19 cellular contexts compared by ENCODE assay signal in genomic region chr6:1182722-1183521, GRCh38.
DNase-seq lines count a peak whose midpoint lies in the region; ATAC-seq and TF ChIP-seq lines count a peak whose summit lies in the region.
"Had no signal": no experiment of that assay in that cellular context is flagged by ENCODE, and none has a peak within 500 bp of the region (broad histone marks: within the 10 kb centered on the region; RNA-seq: fewer than 3 reads in every experiment).

No MANE protein-coding gene starts in this region.

- H3K4me1 ChIP-seq in lower lobe of right lung (no peaks in the 10 kb centered on the region), PC-9 (replicated peaks; ENCODE audit: insufficient read depth) (0 out of 2 replicates have a peak, but pooled peaks cover 4% of the 10 kb centered on the region)

- peak overlapping the region; percentile 66 for H3K27ac Mint-ChIP-seq in type B pancreatic cell
- H3K27ac Mint-ChIP-seq in stimulated activated naive CD8-positive, alpha-beta T cell treated with anti-CD3 and anti-CD28 coated beads, Interleukin-15, amount 100 ng/mL, for 72 hours: no peak overlapping the region
- H3K27ac Mint-ChIP-seq: B cell; CD4-positive, CD25-positive, alpha-beta regulatory T cell; HFFc6 had no signal

- H3K36me3 ChIP-seq in lower lobe of right lung: no peaks in the 10 kb centered on the region
- H3K36me3 ChIP-seq in PC-9 (ENCODE audit: low read depth): no peaks in the 10 kb centered on the region
- H3K36me3 ChIP-seq: MG63 had no signal

- H2AFZ ChIP-seq in PC-9: no peak overlapping the region

- H3K4me2 ChIP-seq in PC-9: no peak overlapping the region

- POLR2A ChIA-PET in PC-9 (lab: Charles Lee; ENCODE audit: unreplicated experiment): interaction anchor here (0.7 kb wide), 1 partner anchor 44 kb away, joined by 5 read pairs; no protein-coding TSS in a partner anchor

- H3K4me3 Mint-ChIP-seq in type B pancreatic cell: no peak overlapping the region
- H3K4me3 Mint-ChIP-seq in stimulated activated naive CD8-positive, alpha-beta T cell treated with anti-CD3 and anti-CD28 coated beads, Interleukin-15, amount 100 ng/mL, for 72 hours: no peak overlapping the region
- H3K4me3 Mint-ChIP-seq: B cell; CD4-positive, CD25-positive, alpha-beta regulatory T cell; HFFc6 had no signal

- CTCF ChIA-PET in PC-9 (lab: Charles Lee): no interaction called here

- H3K27me3 Mint-ChIP-seq in type B pancreatic cell: peaks cover 4% of the 10 kb centered on the region
- H3K27me3 Mint-ChIP-seq in stimulated activated naive CD8-positive, alpha-beta T cell treated with anti-CD3 and anti-CD28 coated beads, Interleukin-15, amount 100 ng/mL, for 72 hours: no peaks in the 10 kb centered on the region
- H3K27me3 Mint-ChIP-seq: B cell had no signal

- H3K4me1 Mint-ChIP-seq in type B pancreatic cell (ENCODE audit: unreplicated experiment): no peaks in the 10 kb centered on the region
- no peaks in the 10 kb centered on the region for H3K4me1 Mint-ChIP-seq in stimulated activated naive CD8-positive, alpha-beta T cell treated with anti-CD3 and anti-CD28 coated beads, Interleukin-15, amount 100 ng/mL, for 72 hours
- H3K4me1 Mint-ChIP-seq: B cell; CD4-positive, CD25-positive, alpha-beta regulatory T cell had no signal

- H3K9me3 ChIP-seq in lower lobe of right lung (no peaks in the 10 kb centered on the region), PC-9 (ENCODE audit: insufficient read depth, low read depth) (no peaks in the 10 kb centered on the region)
- H3K9me3 ChIP-seq: MG63 had no signal

- H3F3A ChIP-seq in PC-9 (ENCODE audit: insufficient read depth, low read depth): no peaks in the 10 kb centered on the region

- no peaks in the 10 kb centered on the region for H3K9me3 Mint-ChIP-seq in type B pancreatic cell
- H3K9me3 Mint-ChIP-seq in stimulated activated naive CD8-positive, alpha-beta T cell treated with anti-CD3 and anti-CD28 coated beads, Interleukin-15, amount 100 ng/mL, for 72 hours: no peaks in the 10 kb centered on the region
- H3K9me3 Mint-ChIP-seq: CD4-positive, CD25-positive, alpha-beta regulatory T cell; HFFc6 had no signal

- no peaks in the 10 kb centered on the region for H3K36me3 Mint-ChIP-seq in type B pancreatic cell
- H3K36me3 Mint-ChIP-seq: CD4-positive, CD25-positive, alpha-beta regulatory T cell had no signal

- no peaks in the 10 kb centered on the region for H4K20me1 ChIP-seq in PC-9 (ENCODE audit: insufficient read depth)

- peak; percentile 28 for DNase-seq in NCI-H226
- DNase-seq in lower lobe of right lung: no peak
- no peak for DNase-seq in type B pancreatic cell (ENCODE audit: extremely low spot score, unreplicated experiment)
- no peak for DNase-seq in stimulated activated naive CD8-positive, alpha-beta T cell treated with anti-CD3 and anti-CD28 coated beads, Interleukin-15, amount 100 ng/mL, for 72 hours
- DNase-seq in PC-9: no peak
- no peak for DNase-seq in activated effector memory CD4-positive, alpha-beta T cell treated with Interleukin-2 at 50 U/mL for 16 hours
- DNase-seq: ACHN; CD4-positive, CD25-positive, alpha-beta regulatory T cell; DMS79 treated with DMSO at 0.1 percent for 48 hours; HFFc6; Karpas-422; MG63; NCI-H1092; NCI-H146; NCI-H2081; NCI-H510A had no signal

- no peak overlapping the region for H3K4me3 ChIP-seq in lower lobe of right lung
- H3K4me3 ChIP-seq in PC-9: no peak overlapping the region
- H3K4me3 ChIP-seq: MG63 had no signal

- intact Hi-C loops in lower lobe of right lung (cut with DNase I): no loop called here
- intact Hi-C loops in PC-9 (cut with micrococcal nuclease; ENCODE audit: unreplicated experiment): no loop called here

- H3K9me2 ChIP-seq in PC-9 (ENCODE audit: insufficient read depth): no peaks in the 10 kb centered on the region

- BruUV-seq in PC-9 (replicated peaks; lab: Mats Ljungman, UMichigan): no TSS peak

- ATAC-seq in esophagus mucosa (peak; percentile 81), lower lobe of right lung (peak; percentile 57 to 64), GM18498 (IDR thresholded peaks at IDR 0.05; ENCODE audit: unreplicated experiment) (no peak)
- no peak for ATAC-seq in stimulated activated naive CD8-positive, alpha-beta T cell treated with anti-CD3 and anti-CD28 coated beads, Interleukin-15, amount 100 ng/mL, for 72 hours

- H3K79me2 ChIP-seq in PC-9 (ENCODE audit: low read depth): no peaks in the 10 kb centered on the region

- H3K27ac ChIP-seq in lower lobe of right lung (no peak overlapping the region), PC-9 (no peak overlapping the region)

- H3K27me3 ChIP-seq in lower lobe of right lung (ENCODE audit: low read depth): no peaks in the 10 kb centered on the region
- H3K27me3 ChIP-seq in PC-9 (ENCODE audit: insufficient read depth, low read depth): no peaks in the 10 kb centered on the region
- H3K27me3 ChIP-seq: MG63 had no signal

- TF ChIP-seq CTCF in lower lobe of right lung (IDR thresholded peaks at IDR 0.05) (no peak), type B pancreatic cell (conservative IDR thresholded peaks at IDR 0.05) (no peak), PC-9 (conservative IDR thresholded peaks at IDR 0.05) (no peak)

Comparison
In these comparisons a context has a peak if more than half of its experiments do, and no peak if none do; other contexts are left out.
1. ATAC-seq: peak in esophagus mucosa (single experiment) and lower lobe of right lung (2 of 2); none in stimulated activated naive CD8-positive, alpha-beta T cell treated with anti-CD3 and anti-CD28 coated beads, Interleukin-15, amount 100 ng/mL, for 72 hours (single experiment) and GM18498 (single experiment).